21 cellular contexts compared by ENCODE assay signal in genomic region chr10:78829570-78829969, GRCh38.
DNase-seq lines count a peak whose midpoint lies in the region; TF ChIP-seq lines count a peak whose summit lies in the region.
"Had no signal": no experiment of that assay in that cellular context is flagged by ENCODE, and none has a peak within 500 bp of the region (broad histone marks: within the 10 kb centered on the region; RNA-seq: fewer than 3 reads in every experiment).

No MANE protein-coding gene starts in this region.

- H3K27ac Mint-ChIP-seq in HFFc6 (peak overlapping the region; percentile 71), nephron (peak overlapping the region; percentile 2 to 62 (median 17))
- H3K27ac Mint-ChIP-seq: activated naive CD4-positive, alpha-beta T cell treated with anti-CD3 and anti-CD28 coated beads for 36 hours; CD8-positive, alpha-beta T cell; stimulated activated naive CD8-positive, alpha-beta T cell treated with anti-CD3 and anti-CD28 coated beads, Interleukin-15, amount 100 ng/mL, for 72 hours had no signal

- H3K4me1 Mint-ChIP-seq in HFFc6 (ENCODE audit: low read depth) (peaks cover 24% of the 10 kb centered on the region), nephron (peaks cover 33% of the 10 kb centered on the region)
- H3K4me1 Mint-ChIP-seq: central memory CD8-positive, alpha-beta T cell; stimulated activated naive CD8-positive, alpha-beta T cell treated with anti-CD3 and anti-CD28 coated beads, Interleukin-15, amount 100 ng/mL, for 72 hours had no signal

- peak; percentile 72 for DNase-seq in AG08395 (ENCODE audit: low spot score)
- DNase-seq in HFFc6, result peak; percentile 37
- peak; percentile 32 for DNase-seq in astrocyte of the hippocampus (ENCODE audit: low read depth, low spot score)
- DNase-seq in stimulated activated CD8-positive, alpha-beta memory T cell treated with anti-CD3 and anti-CD28 coated beads, Interleukin-4, amount 100 ng/mL, for 48 hours, result no peak
- no peak for DNase-seq in activated CD8-positive, alpha-beta memory T cell treated with anti-CD3 and anti-CD28 coated beads for 24 hours
- no peak for DNase-seq in activated CD4-positive, CD25-positive, alpha-beta regulatory T cell treated with anti-CD3 and anti-CD28 coated beads, Interleukin-2, amount 50 U/mL, for 72 hours
- DNase-seq in NCI-H2029 treated with DMSO at 0.1 percent for 48 hours (lab: John Stamatoyannopoulos, UW), result no peak
- DNase-seq: activated naive CD4-positive, alpha-beta T cell treated with anti-CD3 and anti-CD28 coated beads for 36 hours; activated T-cell treated with anti-CD3 and anti-CD28 coated beads, Interleukin-2, amount 50 U/mL, for 72 hours; CD8-positive, alpha-beta T cell; DMS153; NCI-H1048; NCI-H2081 treated with DMSO at 0.1 percent for 48 hours; NCI-H446 treated with DMSO at 0.1 percent for 48 hours; SIG-M5; spleen; stimulated activated CD4-positive, alpha-beta T cell treated with anti-CD3 and anti-CD28 coated beads, Interleukin-4, amount 100 ng/mL, for 24 hours; stimulated activated naive CD8-positive, alpha-beta T cell treated with anti-CD3 and anti-CD28 coated beads, Interleukin-15, amount 100 ng/mL, for 72 hours; T-helper 1 cell had no signal

- peaks cover 13% of the 10 kb centered on the region; the same call in 1 of the 2 replicates for H3K9me3 Mint-ChIP-seq in HFFc6
- peaks cover 7% of the 10 kb centered on the region for H3K9me3 Mint-ChIP-seq in nephron
- H3K9me3 Mint-ChIP-seq: stimulated activated naive CD8-positive, alpha-beta T cell treated with anti-CD3 and anti-CD28 coated beads, Interleukin-15, amount 100 ng/mL, for 72 hours had no signal

- H3K4me3 Mint-ChIP-seq in HFFc6, result no peak overlapping the region
- H3K4me3 Mint-ChIP-seq in nephron, result no peak overlapping the region
- H3K4me3 Mint-ChIP-seq: activated naive CD4-positive, alpha-beta T cell treated with anti-CD3 and anti-CD28 coated beads for 36 hours; activated T-cell treated with anti-CD3 and anti-CD28 coated beads, Interleukin-2, amount 50 U/mL, for 72 hours; CD8-positive, alpha-beta T cell; central memory CD8-positive, alpha-beta T cell; stimulated activated naive CD8-positive, alpha-beta T cell treated with anti-CD3 and anti-CD28 coated beads, Interleukin-15, amount 100 ng/mL, for 72 hours had no signal

- TF ChIP-seq CTCF in HFFc6 (IDR thresholded peaks at IDR 0.05) (no peak), nephron (IDR thresholded peaks at IDR 0.05; ENCODE audit: unreplicated experiment in 3 of 3) (no peak)

- H3K27me3 Mint-ChIP-seq in HFFc6 (ENCODE audit: insufficient read depth) (peaks cover 14% of the 10 kb centered on the region), nephron (ENCODE audit: low read depth) (peaks cover 20% of the 10 kb centered on the region)

- H3K36me3 Mint-ChIP-seq in HFFc6 (ENCODE audit: low read depth), result no peaks in the 10 kb centered on the region
- no peaks in the 10 kb centered on the region for H3K36me3 Mint-ChIP-seq in nephron (ENCODE audit: low read depth)
- H3K36me3 Mint-ChIP-seq: CD8-positive, alpha-beta T cell had no signal

Comparison
In these comparisons a context has a peak if more than half of its experiments do, and no peak if none do; other contexts are left out.
1. DNase-seq: peak in AG08395 (single experiment), HFFc6 (single experiment) and astrocyte of the hippocampus (single experiment); none in stimulated activated CD8-positive, alpha-beta memory T cell treated with anti-CD3 and anti-CD28 coated beads, Interleukin-4, amount 100 ng/mL, for 48 hours (single experiment), activated CD8-positive, alpha-beta memory T cell treated with anti-CD3 and anti-CD28 coated beads for 24 hours (single experiment), activated CD4-positive, CD25-positive, alpha-beta regulatory T cell treated with anti-CD3 and anti-CD28 coated beads, Interleukin-2, amount 50 U/mL, for 72 hours (single experiment) and NCI-H2029 treated with DMSO at 0.1 percent for 48 hours (single experiment).